ENCODE assay signal across 24 cellular contexts in genomic region chr19:5972355-5972731, GRCh38. TPM values are rescaled to one million over a fixed set of nuclear protein-coding genes. Genes with fewer than 3 reads are reported as not detected.
A peak's percentile ranks its signal among the peaks of the same experiment; 100 is the strongest.
DNase-seq lines count a peak whose midpoint lies in the region; ATAC-seq, FAIRE-seq and TF ChIP-seq lines count a peak whose summit lies in the region.
"Had no signal": no experiment of that assay in that cellular context is flagged by ENCODE, and none has a peak within 500 bp of the region (broad histone marks: within the 10 kb centered on the region; RNA-seq: fewer than 3 reads in every experiment).

No MANE protein-coding gene starts in this region.

- no peaks in the 10 kb centered on the region for H3K9me2 ChIP-seq in GM23338 (ENCODE audit: insufficient read depth)

- H3K4me2 ChIP-seq in GM23338 (no peak overlapping the region), GM12878 (ENCODE audit: control insufficient read depth, insufficient read depth) (no peak overlapping the region)

- H3K36me3 ChIP-seq in GM23338 (ENCODE audit: insufficient read depth) (no peaks in the 10 kb centered on the region), GM12878 (ENCODE audit: control insufficient read depth in 2 of 2, insufficient read depth in 2 of 2, low read length in 1 of 2) (peaks cover 6 to 11% of the 10 kb centered on the region in 2 experiments), WERI-Rb-1 (peaks cover 74% of the 10 kb centered on the region), tibial nerve (peaks cover 0 to 25% (median 0%) of the 10 kb centered on the region in 3 donors)

- intact Hi-C loops in activated CD8-positive, alpha-beta T cell treated with anti-CD3 and anti-CD28 coated beads for 36 hours (cut with micrococcal nuclease), result loop anchor here (10.0 kb wide), 1 partner anchor 68 kb away; the partner anchor contains the start of genes NDUFA11 and VMAC
- intact Hi-C loops in GM12878 (cut with micrococcal nuclease; ENCODE audit: unreplicated experiment), result no loop called here

- no peak overlapping the region for H3K27ac ChIP-seq in GM23338 (ENCODE audit: low read depth)
- no peak overlapping the region for H3K27ac ChIP-seq in GM12878 (ENCODE audit: control insufficient read depth, insufficient read depth)
- no peak overlapping the region for H3K27ac ChIP-seq in WERI-Rb-1
- no peak overlapping the region for H3K27ac ChIP-seq in tibial nerve
- H3K27ac ChIP-seq: HL-60, left lung, right atrium auricular region had no signal

- no peaks in the 10 kb centered on the region for H3K9me3 ChIP-seq in GM12878 (replicated peaks; ENCODE audit: control insufficient read depth, insufficient read depth, low read length)
- H3K9me3 ChIP-seq in WERI-Rb-1 (ENCODE audit: severe bottlenecking), result no peaks in the 10 kb centered on the region
- H3K9me3 ChIP-seq in tibial nerve, result no peaks in the 10 kb centered on the region
- H3K9me3 ChIP-seq: heart left ventricle, left lung, right atrium auricular region had no signal

- peak overlapping the region; percentile 60 for H3K27ac Mint-ChIP-seq in activated CD8-positive, alpha-beta T cell treated with anti-CD3 and anti-CD28 coated beads, Interleukin-2, amount 10 ng/mL, durations not matched to agents 7 days and 5 days
- H3K27ac Mint-ChIP-seq in activated CD8-positive, alpha-beta T cell treated with anti-CD3 and anti-CD28 coated beads for 36 hours, result no peak overlapping the region
- H3K27ac Mint-ChIP-seq in GM23338 (peak overlapping the region; percentile 36; the same call in 1 of the 2 replicates), osteocyte (ENCODE audit: unreplicated experiment) (peak overlapping the region; percentile 73)

- RAD21 ChIA-PET in GM12878 (lab: Charles Lee; ENCODE audit: unreplicated experiment), result interaction anchor here (0.6 kb wide), 1 partner anchor 9 kb away, joined by 3 read pairs; no protein-coding TSS in a partner anchor

- peaks cover 14% of the 10 kb centered on the region for H3F3A ChIP-seq in GM23338 (replicated peaks; ENCODE audit: low read depth)

- TSS peak; percentile 2 for BruUV-seq in GM12878 (replicated peaks; lab: Mats Ljungman, UMichigan)

- H4K20me1 ChIP-seq in GM23338 (replicated peaks; ENCODE audit: insufficient read depth) (peaks cover 84% of the 10 kb centered on the region), GM12878 (ENCODE audit: control insufficient read depth, insufficient read depth) (peaks cover 21% of the 10 kb centered on the region)

- no peak for FAIRE-seq in GM12878 (lab: Jason Lieb, UNC)
- FAIRE-seq: A204.1, endothelial cell of umbilical vein had no signal

- TF ChIP-seq POLR2A in GM12878 (IDR thresholded peaks at IDR 0.05; ENCODE audit: low read depth, low read length) (no peak), tibial nerve (IDR thresholded peaks at IDR 0.05) (no peak)

- CTCF ChIA-PET in activated CD8-positive, alpha-beta T cell treated with anti-CD3 and anti-CD28 coated beads, Interleukin-2, amount 10 ng/mL, durations not matched to agents 7 days and 5 days (lab: Charles Lee), result interaction anchor here (1.0 to 3.4 kb wide), 4 partner anchors 11 to 168 kb away, joined by 3 to 15 read pairs (median 6); partner anchors contain the start of gene NRTN
- CTCF ChIA-PET in activated CD8-positive, alpha-beta T cell treated with anti-CD3 and anti-CD28 coated beads for 36 hours (lab: Charles Lee), result interaction anchor here (2.4 to 7.8 kb wide), 3 partner anchors 15 to 50 kb away, joined by 13 to 108 read pairs (median 76); no protein-coding TSS in a partner anchor
- CTCF ChIA-PET in GM12878 (lab: Yijun Ruan, JAX), result interaction anchor here (1.9 to 4.0 kb wide), 4 partner anchors 13 to 168 kb away, joined by 7 to 19 read pairs (median 8); no protein-coding TSS in a partner anchor

- TF ChIP-seq EP300 in GM12878 (IDR thresholded peaks at IDR 0.05; ENCODE audit: borderline replicate concordance in 1 of 2, control insufficient read depth in 1 of 2, low read depth in 2 of 2, low read length in 2 of 2), result no peak
- TF ChIP-seq EP300 in tibial nerve (IDR thresholded peaks at IDR 0.05), result no peak

- H3K27me3 ChIP-seq in GM23338 (ENCODE audit: insufficient read depth) (no peaks in the 10 kb centered on the region), GM12878 (replicated peaks in 1 of 2; ENCODE audit: control insufficient read depth in 2 of 2, insufficient read depth in 2 of 2, low read length in 1 of 2) (no peaks in the 10 kb centered on the region), WERI-Rb-1 (ENCODE audit: insufficient read depth, low read depth, severe bottlenecking) (no peaks in the 10 kb centered on the region), tibial nerve (no peaks in the 10 kb centered on the region)
- H3K27me3 ChIP-seq: heart left ventricle, left lung, right atrium auricular region had no signal

- no peak overlapping the region for H3K4me3 Mint-ChIP-seq in activated CD8-positive, alpha-beta T cell treated with anti-CD3 and anti-CD28 coated beads, Interleukin-2, amount 10 ng/mL, durations not matched to agents 7 days and 5 days
- H3K4me3 Mint-ChIP-seq in activated CD8-positive, alpha-beta T cell treated with anti-CD3 and anti-CD28 coated beads for 36 hours, result no peak overlapping the region
- H3K4me3 Mint-ChIP-seq in GM23338 (no peak overlapping the region; the same call in 2 of the 3 replicates), osteocyte (ENCODE audit: unreplicated experiment) (no peak overlapping the region)
- H3K4me3 Mint-ChIP-seq: activated T-cell treated with anti-CD3 and anti-CD28 coated beads, Interleukin-2, amount 50 U/mL, for 4 hours had no signal

- ATAC-seq in activated CD8-positive, alpha-beta T cell treated with anti-CD3 and anti-CD28 coated beads, Interleukin-2, amount 10 ng/mL, durations not matched to agents 7 days and 5 days, result no peak
- no peak for ATAC-seq in activated CD8-positive, alpha-beta T cell treated with anti-CD3 and anti-CD28 coated beads for 36 hours
- ATAC-seq in GM23338, result no peak
- no peak for ATAC-seq in GM12878
- ATAC-seq in GM18870 (IDR thresholded peaks at IDR 0.05; ENCODE audit: unreplicated experiment), result no peak
- ATAC-seq: activated T-cell treated with anti-CD3 and anti-CD28 coated beads, Interleukin-2, amount 50 U/mL, for 4 hours; heart left ventricle; left lung had no signal

- WGBS in GM12878 (ENCODE audit: insufficient coverage, insufficient replicate concordance, low lambda C conversion rate, missing lambda C conversion rate), result 87% methylated on average over 9 of the region's 9 CpGs
- 75 to 77% methylated on average over 9 of the region's 9 CpGs for WGBS in tibial nerve, 2 donors

- H3K79me2 ChIP-seq in GM23338 (replicated peaks; ENCODE audit: insufficient read depth) (peaks cover 94% of the 10 kb centered on the region), GM12878 (ENCODE audit: control insufficient read depth, insufficient read depth, low read length) (peaks cover 84% of the 10 kb centered on the region)

- H3K4me1 ChIP-seq in GM23338 (ENCODE audit: insufficient read depth) (peaks cover 23% of the 10 kb centered on the region), GM12878 (ENCODE audit: control insufficient read depth, insufficient read depth, low read length) (peaks cover 31% of the 10 kb centered on the region), tibial nerve (peaks cover 5 to 85% (median 41%) of the 10 kb centered on the region in 4 donors)

- TF ChIP-seq RAD21 in GM12878 (IDR thresholded peaks at IDR 0.05; ENCODE audit: insufficient read depth, low read depth, low read length), result no peak

- no peak for TF ChIP-seq CTCF in activated CD8-positive, alpha-beta T cell treated with anti-CD3 and anti-CD28 coated beads for 36 hours (IDR thresholded peaks at IDR 0.05)
- TF ChIP-seq CTCF in GM23338 (conservative IDR thresholded peaks at IDR 0.05; ENCODE audit: low read depth in 2 of 2), result no peak
- no peak for TF ChIP-seq CTCF in GM12878 (IDR thresholded peaks at IDR 0.05 in 2 of 3, conservative IDR thresholded peaks at IDR 0.05 in 1 of 3; ENCODE audit: control insufficient read depth in 2 of 3, extremely low read depth in 1 of 3, insufficient read depth in 1 of 3, low read depth in 3 of 3, low read length in 3 of 3)
- no peak for TF ChIP-seq CTCF in osteocyte (IDR thresholded peaks at IDR 0.05)
- TF ChIP-seq CTCF in WERI-Rb-1 (IDR thresholded peaks at IDR 0.05; ENCODE audit: low read depth, low read length), result no peak
- no peak for TF ChIP-seq CTCF in tibial nerve (IDR thresholded peaks at IDR 0.05)

- no peak overlapping the region for H2AFZ ChIP-seq in GM23338
- H2AFZ ChIP-seq in GM12878 (ENCODE audit: control insufficient read depth, low read depth, low read length), result no peak overlapping the region

- H3K27me3 Mint-ChIP-seq in activated CD8-positive, alpha-beta T cell treated with anti-CD3 and anti-CD28 coated beads, Interleukin-2, amount 10 ng/mL, durations not matched to agents 7 days and 5 days (ENCODE audit: low read depth), result no peaks in the 10 kb centered on the region
- no peaks in the 10 kb centered on the region for H3K27me3 Mint-ChIP-seq in activated CD8-positive, alpha-beta T cell treated with anti-CD3 and anti-CD28 coated beads for 36 hours
- H3K27me3 Mint-ChIP-seq in GM23338 (ENCODE audit: insufficient read depth, low read depth, poor library complexity) (peaks cover 6% of the 10 kb centered on the region), osteocyte (ENCODE audit: unreplicated experiment) (no peaks in the 10 kb centered on the region)

- no peak overlapping the region for H3K9ac ChIP-seq in GM12878 (ENCODE audit: control insufficient read depth, insufficient read depth, low read length)

- SMC1A ChIA-PET in GM12878 (lab: Charles Lee; ENCODE audit: uncharacterized antibody, unreplicated experiment), result interaction anchor here (0.5 to 2.6 kb wide), 4 partner anchors 12 to 1432 kb away, joined by 3 to 9 read pairs (median 4); no protein-coding TSS in a partner anchor

- in situ Hi-C loops in GM12878 (cut with MboI), result no loop called here

- POLR2A ChIA-PET in activated CD8-positive, alpha-beta T cell treated with anti-CD3 and anti-CD28 coated beads, Interleukin-2, amount 10 ng/mL, durations not matched to agents 7 days and 5 days (lab: Charles Lee), result interaction anchor here (1.2 kb wide), 1 partner anchor 10 kb away, joined by 4 read pairs; no protein-coding TSS in a partner anchor
- POLR2A ChIA-PET in activated CD8-positive, alpha-beta T cell treated with anti-CD3 and anti-CD28 coated beads for 36 hours (lab: Charles Lee), result interaction anchor here (0.9 to 1.7 kb wide), 4 partner anchors 10 to 144 kb away, joined by 4 to 8 read pairs (median 4); partner anchors contain the start of gene VMAC
- POLR2A ChIA-PET in GM12878 (lab: Charles Lee), result interaction anchor here (0.6 kb wide), 1 partner anchor 382 kb away, joined by 7 read pairs; no protein-coding TSS in a partner anchor

- H3K36me3 Mint-ChIP-seq in activated CD8-positive, alpha-beta T cell treated with anti-CD3 and anti-CD28 coated beads, Interleukin-2, amount 10 ng/mL, durations not matched to agents 7 days and 5 days (ENCODE audit: low read depth), result peaks cover 47% of the 10 kb centered on the region
- peaks cover 55% of the 10 kb centered on the region for H3K36me3 Mint-ChIP-seq in activated CD8-positive, alpha-beta T cell treated with anti-CD3 and anti-CD28 coated beads for 36 hours (ENCODE audit: low read depth)
- H3K36me3 Mint-ChIP-seq in GM23338 (ENCODE audit: low read depth), result peaks cover 29% of the 10 kb centered on the region
- H3K36me3 Mint-ChIP-seq in osteocyte (ENCODE audit: unreplicated experiment), result peaks cover 11% of the 10 kb centered on the region

- no peaks in the 10 kb centered on the region for H3K9me3 Mint-ChIP-seq in activated CD8-positive, alpha-beta T cell treated with anti-CD3 and anti-CD28 coated beads, Interleukin-2, amount 10 ng/mL, durations not matched to agents 7 days and 5 days (ENCODE audit: insufficient read depth)
- no peaks in the 10 kb centered on the region for H3K9me3 Mint-ChIP-seq in activated CD8-positive, alpha-beta T cell treated with anti-CD3 and anti-CD28 coated beads for 36 hours
- H3K9me3 Mint-ChIP-seq in GM23338, result no peaks in the 10 kb centered on the region; the same call in 1 of the 3 replicates
- no peaks in the 10 kb centered on the region for H3K9me3 Mint-ChIP-seq in osteocyte (ENCODE audit: unreplicated experiment)
- H3K9me3 Mint-ChIP-seq: activated T-cell treated with anti-CD3 and anti-CD28 coated beads, Interleukin-2, amount 50 U/mL, for 4 hours had no signal

- no peak overlapping the region for H3K4me3 ChIP-seq in GM23338
- no peak overlapping the region for H3K4me3 ChIP-seq in GM12878
- no peak overlapping the region for H3K4me3 ChIP-seq in WERI-Rb-1 (ENCODE audit: low read depth, low read length)
- no peak overlapping the region for H3K4me3 ChIP-seq in tibial nerve
- H3K4me3 ChIP-seq: heart left ventricle, left lung, right atrium auricular region had no signal

- peaks cover 71% of the 10 kb centered on the region for H3K4me1 Mint-ChIP-seq in activated CD8-positive, alpha-beta T cell treated with anti-CD3 and anti-CD28 coated beads, Interleukin-2, amount 10 ng/mL, durations not matched to agents 7 days and 5 days (ENCODE audit: low read depth)
- H3K4me1 Mint-ChIP-seq in activated CD8-positive, alpha-beta T cell treated with anti-CD3 and anti-CD28 coated beads for 36 hours (ENCODE audit: low read depth), result peaks cover 82% of the 10 kb centered on the region
- H3K4me1 Mint-ChIP-seq in GM23338 (peaks cover 43% of the 10 kb centered on the region), osteocyte (ENCODE audit: unreplicated experiment) (peaks cover 36% of the 10 kb centered on the region)

- no peak for DNase-seq in activated CD8-positive, alpha-beta T cell treated with anti-CD3 and anti-CD28 coated beads, Interleukin-2, amount 10 ng/mL, durations not matched to agents 7 days and 5 days
- DNase-seq in activated CD8-positive, alpha-beta T cell treated with anti-CD3 and anti-CD28 coated beads for 36 hours, result no peak
- DNase-seq in GM23338 (ENCODE audit: low spot score) (no peak), GM12878 (ENCODE audit: low read depth, low spot score) (no peak), osteocyte (ENCODE audit: extremely low spot score, unreplicated experiment) (no peak), WERI-Rb-1 (no peak), tibial nerve (ENCODE audit: low spot score in 2 of 2) (no peak)
- DNase-seq: activated CD4-positive, alpha-beta T cell treated with anti-CD3 and anti-CD28 coated beads, Interleukin-2, amount 50 U/mL, for 48 hours; activated T-cell treated with anti-CD3 and anti-CD28 coated beads, Interleukin-2, amount 50 U/mL, for 4 hours; IMR-90; left lung; midbrain; NCI-H1694 treated with DMSO at 0.1 percent for 48 hours; NCI-H2227 treated with DMSO at 0.1 percent for 48 hours; nucleus accumbens; SHP77; stimulated activated CD8-positive, alpha-beta memory T cell treated with anti-CD3 and anti-CD28 coated beads, Interleukin-4, amount 100 ng/mL, for 48 hours; T-helper 1 cell had no signal

RNA-seq across cellular contexts. Expression of gene RANBP3, which starts 5.6 kb away (rescaled TPM):
- 10 to 100 TPM; 82.2 to 93.6 TPM for total RNA-seq in activated CD8-positive, alpha-beta T cell treated with anti-CD3 and anti-CD28 coated beads, Interleukin-2, amount 10 ng/mL, durations not matched to agents 7 days and 5 days
- 10 to 100 TPM; 74.3 to 87.5 TPM for total RNA-seq in activated CD8-positive, alpha-beta T cell treated with anti-CD3 and anti-CD28 coated beads for 36 hours
- 98.3 and 105 TPM in 2 replicates for total RNA-seq in GM23338 (2014; rRNA removed; shearing (Covaris generic))
- polyA plus RNA-seq in GM23338 (2016; fragmentation: Nextera tagmentation; extraction: Ambion mirVana) (40.2 and 41.2 TPM in 2 replicates), GM12878 (2011; rRNA removed) (30.5 and 59.4 TPM in 2 replicates), GM12878 (2014; fragmentation: Illumina TruSeq; extraction: Trizol) (37.9 and 60.6 TPM in 2 replicates), GM12878 (2014; fragmentation: Nextera tagmentation; extraction: Ambion mirVana) (1 to 10 TPM; 1.1 to 1.2 TPM), GM12878 (2014; rRNA removed) (81.6 and 91.1 TPM in 2 replicates), GM12878 (2016; fragmentation: Nextera tagmentation; extraction: Ambion mirVana) (10 to 100 TPM; 61.0 to 63.3 TPM)
- total RNA-seq in GM12878 (2013; cell fraction: nucleolus; rRNA removed), result 50.6 and 76.5 TPM in 2 replicates
- total RNA-seq in GM12878 (2014; rRNA removed) (53.9 and 57.7 TPM in 2 replicates), GM12878 (2014; rRNA removed; fragmentation: Illumina TruSeq; extraction: Trizol) (55.3 and 56.9 TPM in 2 replicates), GM12878 (2021) (73.4 and 76.6 TPM in 2 replicates), osteocyte (74.9 and 81.9 TPM in 2 replicates), tibial nerve (100 to 1,000 TPM in 2 of 4 donors, 10 to 100 TPM in 2; 75.4 to 129 (median 95.6) TPM)
- 13.0 TPM for polyA plus RNA-seq in GM12878 (2011; ENCODE audit: low read depth)
- 93.2 and 134 TPM in 2 replicates for polyA plus RNA-seq in GM12878 (2011; cell fraction: cytosol; rRNA removed)
- 150 and 262 TPM in 2 replicates for polyA plus RNA-seq in GM12878 (2011; cell fraction: nucleus; rRNA removed)
- 42.6 and 45.6 TPM in 2 replicates for polyA plus RNA-seq in GM12878 (2012)
- 47.3 and 71.4 TPM in 2 replicates for polyA minus RNA-seq in GM12878 (2011; rRNA and poly(A)+ RNA removed)
- 34.5 and 45.1 TPM in 2 replicates for polyA minus RNA-seq in GM12878 (2011; cell fraction: cytosol; rRNA and poly(A)+ RNA removed)
- 28.5 and 37.0 TPM in 2 replicates for polyA minus RNA-seq in GM12878 (2011; cell fraction: nucleus; rRNA and poly(A)+ RNA removed)

RNA-seq across cellular contexts. Expression of gene CAPS, which starts 58.3 kb away (rescaled TPM):
- total RNA-seq in activated CD8-positive, alpha-beta T cell treated with anti-CD3 and anti-CD28 coated beads, Interleukin-2, amount 10 ng/mL, durations not matched to agents 7 days and 5 days, result 10 to 100 TPM; 11.4 to 12.0 TPM
- total RNA-seq in activated CD8-positive, alpha-beta T cell treated with anti-CD3 and anti-CD28 coated beads for 36 hours, result 1 to 10 TPM; 2.1 to 2.8 TPM
- 0.74 and 3.2 TPM in 2 replicates for total RNA-seq in GM23338 (2014; rRNA removed; shearing (Covaris generic))
- polyA plus RNA-seq in GM23338 (2016; fragmentation: Nextera tagmentation; extraction: Ambion mirVana) (1.5 and 2.5 TPM in 2 replicates), GM12878 (2011; rRNA removed) (1.4 and 1.8 TPM in 2 replicates), GM12878 (2014; fragmentation: Illumina TruSeq; extraction: Trizol) (1.1 and 1.7 TPM in 2 replicates), GM12878 (2014; fragmentation: Nextera tagmentation; extraction: Ambion mirVana) (under 1 TPM; 0.09 to 0.10 TPM), GM12878 (2014; rRNA removed) (6.9 and 8.3 TPM in 2 replicates), GM12878 (2016; fragmentation: Nextera tagmentation; extraction: Ambion mirVana) (1 to 10 TPM; 5.1 to 6.3 TPM)
- 2.8 and 4.9 TPM in 2 replicates for total RNA-seq in GM12878 (2013; cell fraction: nucleolus; rRNA removed)
- total RNA-seq in GM12878 (2014; rRNA removed) (4.9 and 6.0 TPM in 2 replicates), GM12878 (2014; rRNA removed; fragmentation: Illumina TruSeq; extraction: Trizol) (1.8 and 2.4 TPM in 2 replicates), GM12878 (2021) (3.9 and 5.5 TPM in 2 replicates), osteocyte (14.4 and 15.6 TPM in 2 replicates), tibial nerve (10 to 100 TPM; 67.5 to 95.0 (median 77.4) TPM)
- polyA plus RNA-seq in GM12878 (2011; ENCODE audit: low read depth), result 1.8 TPM
- polyA plus RNA-seq in GM12878 (2011; cell fraction: cytosol; rRNA removed), result 3.5 and 4.9 TPM in 2 replicates
- 8.3 and 10.2 TPM in 2 replicates for polyA plus RNA-seq in GM12878 (2011; cell fraction: nucleus; rRNA removed)
- 3.4 and 7.0 TPM in 2 replicates for polyA plus RNA-seq in GM12878 (2012)
- polyA minus RNA-seq in GM12878 (2011; rRNA and poly(A)+ RNA removed), result 0.29 and 1.6 TPM in 2 replicates
- polyA minus RNA-seq in GM12878 (2011; cell fraction: cytosol; rRNA and poly(A)+ RNA removed), result 0.31 TPM in 1 of 2 replicates, not detected in the other
- 1.6 and 2.0 TPM in 2 replicates for polyA minus RNA-seq in GM12878 (2011; cell fraction: nucleus; rRNA and poly(A)+ RNA removed)
